Comparison of ENCODE assay signal across 11 cellular contexts in genomic region chr1:197481101-197481500, GRCh38.
DNase-seq lines count a peak whose midpoint lies in the region; ATAC-seq, FAIRE-seq and TF ChIP-seq lines count a peak whose summit lies in the region.
"Had no signal": no experiment of that assay in that cellular context is flagged by ENCODE, and none has a peak within 500 bp of the region (broad histone marks: within the 10 kb centered on the region; RNA-seq: fewer than 3 reads in every experiment).

No MANE protein-coding gene starts in this region.

- TF ChIP-seq CTCF in HFF-Myc (IDR thresholded peaks at IDR 0.05; ENCODE audit: low read depth, low read length, missing control alignments): no peak
- no peak for TF ChIP-seq CTCF in WTC11 (IDR thresholded peaks at IDR 0.05)
- TF ChIP-seq CTCF in psoas muscle (IDR thresholded peaks at IDR 0.05): no peak

- H3K4me1 ChIP-seq in psoas muscle: no peaks in the 10 kb centered on the region

- peak; percentile 52 to 75 for ATAC-seq in activated T-cell treated with anti-CD3 and anti-CD28 coated beads, Interleukin-2, amount 50 U/mL, for 4 hours
- peak; percentile 55; the same call in 1 of the 2 replicates for ATAC-seq in WTC11
- peak in 3 of 4 donors; percentile 27 to 65 (median 39) for ATAC-seq in psoas muscle
- ATAC-seq: left colon had no signal

- 13 to 25% (median 18%) methylated on average over 4 of the region's 4 CpGs for WGBS in psoas muscle, 3 donors

- no peak overlapping the region for H3K27ac ChIP-seq in psoas muscle

- intact Hi-C loops in psoas muscle (cut with DNase I): no loop called here

- no peaks in the 10 kb centered on the region for H3K36me3 ChIP-seq in psoas muscle (ENCODE audit: insufficient read depth in 1 of 2, low read depth in 1 of 2)

- H3K9me3 ChIP-seq in psoas muscle: no peaks in the 10 kb centered on the region

- no peaks in the 10 kb centered on the region for H3K27me3 ChIP-seq in psoas muscle (ENCODE audit: insufficient read depth in 3 of 3, low read length in 2 of 3)

- H3K4me1 Mint-ChIP-seq in activated T-cell treated with anti-CD3 and anti-CD28 coated beads, Interleukin-2, amount 50 U/mL, for 4 hours (ENCODE audit: low read depth): peaks cover 12% of the 10 kb centered on the region
- 0 out of 2 replicates have a peak, but pooled peaks cover 6% of the 10 kb centered on the region for H3K4me1 Mint-ChIP-seq in WTC11

- no peaks in the 10 kb centered on the region for H3K9me3 Mint-ChIP-seq in activated T-cell treated with anti-CD3 and anti-CD28 coated beads, Interleukin-2, amount 50 U/mL, for 4 hours
- no peaks in the 10 kb centered on the region for H3K9me3 Mint-ChIP-seq in WTC11
- H3K9me3 Mint-ChIP-seq: CD8-positive, alpha-beta memory T cell had no signal

- no peak overlapping the region for H3K4me3 Mint-ChIP-seq in activated T-cell treated with anti-CD3 and anti-CD28 coated beads, Interleukin-2, amount 50 U/mL, for 4 hours
- no peak overlapping the region for H3K4me3 Mint-ChIP-seq in WTC11
- H3K4me3 Mint-ChIP-seq: CD8-positive, alpha-beta memory T cell had no signal

- no peak for FAIRE-seq in RCC 7860 (lab: Jason Lieb, UNC)

- no peaks in the 10 kb centered on the region for H3K36me3 Mint-ChIP-seq in activated T-cell treated with anti-CD3 and anti-CD28 coated beads, Interleukin-2, amount 50 U/mL, for 4 hours (ENCODE audit: insufficient read depth)
- no peaks in the 10 kb centered on the region for H3K36me3 Mint-ChIP-seq in WTC11
- H3K36me3 Mint-ChIP-seq: CD8-positive, alpha-beta memory T cell had no signal

- H3K27me3 Mint-ChIP-seq in activated T-cell treated with anti-CD3 and anti-CD28 coated beads, Interleukin-2, amount 50 U/mL, for 4 hours (ENCODE audit: low read depth): peaks cover 5% of the 10 kb centered on the region
- no peaks in the 10 kb centered on the region; the same call in 1 of the 2 replicates for H3K27me3 Mint-ChIP-seq in WTC11 (ENCODE audit: low read depth)

- no peak overlapping the region for H3K4me3 ChIP-seq in HFF-Myc (replicated peaks; ENCODE audit: low read depth, low read length)
- H3K4me3 ChIP-seq in psoas muscle: no peak overlapping the region

- no peak overlapping the region for H3K27ac Mint-ChIP-seq in WTC11
- H3K27ac Mint-ChIP-seq: CD8-positive, alpha-beta memory T cell had no signal

- POLR2A ChIA-PET in WTC11 (lab: Charles Lee): no interaction called here

- CTCF ChIA-PET in WTC11 (lab: Charles Lee): interaction anchor here (1.2 kb wide), 1 partner anchor 81 kb away, joined by 3 read pairs; no protein-coding TSS in a partner anchor

- DNase-seq in activated T-cell treated with anti-CD3 and anti-CD28 coated beads, Interleukin-2, amount 50 U/mL, for 4 hours: no peak
- no peak for DNase-seq in activated T-cell treated with anti-CD3 and anti-CD28 coated beads, Interleukin-2, amount 50 U/mL, for 1 hour
- DNase-seq in HFF-Myc (ENCODE audit: extremely low read depth, low read depth) (peak; percentile 37), WTC11 (ENCODE audit: low spot score) (no peak), psoas muscle (no peak), SKM-1 treated with dmso at 0.1 percent for 144 hours (lab: John Stamatoyannopoulos, UW; ENCODE audit: unreplicated experiment) (no peak), NCI-H524 (lab: John Stamatoyannopoulos, UW) (no peak), RCC 7860 (ENCODE audit: low spot score) (no peak)
- DNase-seq: left colon, T1000 had no signal

TF ChIP-seq in WTC11, 78 proteins besides CTCF, POLR2A, EP300 and RAD21:
- TF ChIP-seq CBFB (CRISPR knock-in tag; IDR thresholded peaks at IDR 0.05; ENCODE audit: low read depth): no peak
